In the genomic region with DNA sequence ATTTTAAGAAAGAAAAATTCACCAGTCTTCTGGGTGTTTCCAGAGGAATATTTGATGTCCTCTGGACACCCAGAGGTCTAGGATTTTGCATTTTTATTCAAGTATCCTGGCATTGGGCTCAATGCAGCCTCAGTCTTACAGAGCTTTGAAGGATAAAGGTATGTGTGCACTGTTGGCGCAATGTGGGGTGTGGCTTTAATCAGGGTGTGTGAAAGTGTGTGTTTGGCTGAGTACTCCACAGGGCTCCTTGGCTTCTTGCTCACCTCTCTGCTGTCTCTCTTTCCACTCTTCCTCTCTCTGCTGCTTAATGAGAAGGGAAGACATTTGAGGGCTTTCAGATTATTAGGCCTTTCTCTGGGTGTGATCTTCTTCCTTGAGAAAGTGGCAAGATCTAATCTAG, we compare ENCODE assay signal across 19 cellular contexts.
"Had no signal": no experiment of that assay in that cellular context is flagged by ENCODE, and none has a peak within 500 bp of the region (broad histone marks: within the 10 kb centered on the region; RNA-seq: fewer than 3 reads in every experiment).

No MANE protein-coding gene starts in this region.

- ATAC-seq: K562, Panc1, PC-3 had no signal

- H3K9me3 ChIP-seq: SK-N-SH had no signal

- H3K4me3 ChIP-seq: K562 had no signal

- H3K27ac ChIP-seq: KMS-11, RWPE1 had no signal

- DNase-seq: Kasumi-1, MM.1S, NCI-H1092 treated with DMSO at 0.1 percent for 48 hours, NCI-H1436, NCI-H187, NCI-H2029 treated with DMSO at 0.1 percent for 48 hours, NCI-H2171 treated with DMSO at 0.1 percent for 48 hours, NCI-H345, NCI-H446 treated with DMSO at 0.1 percent for 48 hours, NCI-H510A treated with DMSO at 0.1 percent for 48 hours, NCI-H526 treated with DMSO at 0.1 percent for 48 hours, NCI-H774, PC-3, SHP77, SK-N-SH had no signal
